10 cellular contexts compared by ENCODE assay signal in genomic region chr15:75840659-75841058, GRCh38. TPM values are rescaled to one million over a fixed set of nuclear protein-coding genes. Genes with fewer than 3 reads are reported as not detected.
DNase-seq lines count a peak whose midpoint lies in the region; TF ChIP-seq lines count a peak whose summit lies in the region.
"Had no signal": no experiment of that assay in that cellular context is flagged by ENCODE, and none has a peak within 500 bp of the region (broad histone marks: within the 10 kb centered on the region; RNA-seq: fewer than 3 reads in every experiment).

No MANE protein-coding gene starts in this region.

- H3K4me3 Mint-ChIP-seq in MCF 10A (ENCODE audit: unreplicated experiment) (no peak overlapping the region), type B pancreatic cell (peak overlapping the region; percentile 1)

- H3K27me3 Mint-ChIP-seq in MCF 10A (ENCODE audit: insufficient read depth, unreplicated experiment) = no peaks in the 10 kb centered on the region
- peaks cover 13% of the 10 kb centered on the region for H3K27me3 Mint-ChIP-seq in type B pancreatic cell

- no peak for TF ChIP-seq CTCF in MCF 10A (IDR thresholded peaks at IDR 0.05; ENCODE audit: unreplicated experiment)
- TF ChIP-seq CTCF in type B pancreatic cell (conservative IDR thresholded peaks at IDR 0.05) = no peak

- H3K27ac Mint-ChIP-seq in MCF 10A (ENCODE audit: low read depth, unreplicated experiment) (no peak overlapping the region), type B pancreatic cell (no peak overlapping the region)

- H3K4me1 Mint-ChIP-seq in MCF 10A (ENCODE audit: insufficient read depth, unreplicated experiment) = peaks cover 19% of the 10 kb centered on the region
- H3K4me1 Mint-ChIP-seq in type B pancreatic cell (ENCODE audit: unreplicated experiment) = peaks cover 14% of the 10 kb centered on the region

- POLR2A ChIA-PET in MCF 10A (lab: Yijun Ruan, JAX) = interaction anchor here (1.0 to 2.0 kb wide), 4 partner anchors 13 to 174 kb away, joined by 3 to 8 read pairs (median 5); partner anchors contain the start of gene FBXO22

- intact Hi-C loops in MCF 10A (cut with micrococcal nuclease) = no loop called here

- H3K36me3 Mint-ChIP-seq in MCF 10A (ENCODE audit: insufficient read depth, unreplicated experiment) (peaks cover 11% of the 10 kb centered on the region), type B pancreatic cell (peaks cover 16% of the 10 kb centered on the region)

- peak; percentile 6 for DNase-seq in DMS53 (lab: John Stamatoyannopoulos, UW)
- no peak for DNase-seq in DMS53 treated with DMSO at 0.1 percent for 48 hours (lab: John Stamatoyannopoulos, UW; ENCODE audit: unreplicated experiment)
- DNase-seq in MCF 10A (ENCODE audit: unreplicated experiment) = peak; percentile 52
- DNase-seq in hepatic stellate cell (ENCODE audit: low spot score) = peak; percentile 63
- no peak for DNase-seq in type B pancreatic cell (ENCODE audit: extremely low spot score, unreplicated experiment)
- no peak for DNase-seq in cerebellar nuclear complex (lab: John Stamatoyannopoulos, UW)
- DNase-seq in stimulated activated CD4-positive, alpha-beta T cell treated with anti-CD3 and anti-CD28 coated beads, Interleukin-2, amount 100 ng/mL, for 48 hours = no peak
- DNase-seq in stimulated activated naive CD4-positive, alpha-beta T cell treated with Interleukin-2 at 50 U/mL for 16 hours (lab: John Stamatoyannopoulos, UW) = no peak
- DNase-seq: activated CD8-positive, alpha-beta memory T cell treated with anti-CD3 and anti-CD28 coated beads, Interleukin-2, amount 50 U/mL, for 48 hours; left lung had no signal

- no TSS peak for BruUV-seq in MCF 10A (replicated peaks; lab: Mats Ljungman, UMichigan)

- no peaks in the 10 kb centered on the region for H3K9me3 Mint-ChIP-seq in MCF 10A (ENCODE audit: unreplicated experiment)
- no peaks in the 10 kb centered on the region for H3K9me3 Mint-ChIP-seq in type B pancreatic cell

- CTCF ChIA-PET in MCF 10A (lab: Yijun Ruan, JAX) = interaction anchor here (0.7 to 1.4 kb wide), 6 partner anchors 9 to 386 kb away, joined by 3 to 7 read pairs (median 4); no protein-coding TSS in a partner anchor

RNA-seq across cellular contexts. Expression of gene UBE2Q2, which starts 2.6 kb away (rescaled TPM):
- total RNA-seq in MCF 10A (2022) (28.3 and 36.4 TPM in 2 replicates), type B pancreatic cell (ENCODE audit: low replicate concordance) (26.7 and 31.3 TPM in 2 replicates)

Comparison
In these comparisons a context has a peak if more than half of its experiments do, and no peak if none do; other contexts are left out.
1. DNase-seq: peak in DMS53 (single experiment), MCF 10A (single experiment) and hepatic stellate cell (single experiment); none in DMS53 treated with DMSO at 0.1 percent for 48 hours (single experiment), type B pancreatic cell (single experiment), cerebellar nuclear complex (0 of 2), stimulated activated CD4-positive, alpha-beta T cell treated with anti-CD3 and anti-CD28 coated beads, Interleukin-2, amount 100 ng/mL, for 48 hours (0 of 2) and stimulated activated naive CD4-positive, alpha-beta T cell treated with Interleukin-2 at 50 U/mL for 16 hours (single experiment).